In the genomic region with DNA sequence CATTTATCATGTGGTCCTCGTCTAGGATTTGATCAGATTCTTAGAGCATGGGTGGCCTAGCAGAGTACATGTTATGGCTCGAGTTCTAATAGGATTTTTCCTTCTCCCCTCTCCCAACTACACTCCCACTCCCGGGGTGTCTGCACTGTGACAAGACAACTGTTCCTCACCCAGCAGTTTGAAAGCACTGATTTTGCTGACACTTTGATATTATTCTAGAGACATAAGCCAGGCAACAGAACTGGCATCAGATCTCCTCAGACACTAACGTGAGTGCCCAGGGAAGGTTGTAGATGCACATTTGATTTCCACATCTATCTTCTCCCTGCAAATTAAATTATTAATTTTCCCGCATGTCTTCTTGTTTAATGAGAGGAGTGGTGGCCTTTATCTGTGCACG, we compare ENCODE assay signal across 27 cellular contexts.
"Had no signal": no experiment of that assay in that cellular context is flagged by ENCODE, and none has a peak within 500 bp of the region (broad histone marks: within the 10 kb centered on the region; RNA-seq: fewer than 3 reads in every experiment).

No MANE protein-coding gene starts in this region.

- H3K9me3 ChIP-seq: body of pancreas, esophagus squamous epithelium, gastroesophageal sphincter, heart right ventricle had no signal

- DNase-seq: activated CD4-positive, alpha-beta memory T cell treated with anti-CD3 and anti-CD28 coated beads, Interleukin-2, amount 10 ng/mL, durations not matched to agents 7 days and 5 days; activated CD4-positive, alpha-beta T cell treated with anti-CD3 and anti-CD28 coated beads for 1 hour; activated CD4-positive, alpha-beta T cell treated with anti-CD3 and anti-CD28 coated beads for 4 hours; activated CD4-positive, alpha-beta T cell treated with anti-CD3 and anti-CD28 coated beads, Interleukin-2, amount 10 ng/mL, durations not matched to agents 7 days and 5 days; activated CD4-positive, alpha-beta T cell treated with anti-CD3 and anti-CD28 coated beads, Interleukin-2, amount 50 U/mL, for 4 hours; activated effector memory CD4-positive, alpha-beta T cell treated with Interleukin-2 at 50 U/mL for 16 hours; activated gamma-delta T cell treated with Interleukin-2 at 50 U/mL for 16 hours; activated naive CD4-positive, alpha-beta T cell treated with anti-CD3 and anti-CD28 coated beads, Interleukin-2, amount 50 U/mL, for 16 hours; activated naive CD4-positive, alpha-beta T cell treated with Interleukin-2 at 50 U/mL for 16 hours; activated T-cell treated with anti-CD3 and anti-CD28 coated beads, Interleukin-2, amount 50 U/mL, for 4 hours; amniotic stem cell; anterior cingulate cortex; body of pancreas; caudate nucleus; cortex of kidney; dermis blood vessel endothelial cell; effector CD4-positive, alpha-beta T cell; effector memory CD8-positive, alpha-beta T cell; erythroblast; esophagus squamous epithelium; foreskin melanocyte; heart right ventricle; T-helper 2 cell had no signal

- H3K4me3 ChIP-seq: body of pancreas, esophagus squamous epithelium, gastroesophageal sphincter, heart right ventricle had no signal

- ATAC-seq: activated T-cell treated with anti-CD3 and anti-CD28 coated beads, Interleukin-2, amount 50 U/mL, for 4 hours; activated T-helper 17 cell treated with anti-CD3 and anti-CD28 coated beads, Interleukin-2, amount 50 U/mL, for 72 hours; body of pancreas; effector memory CD8-positive, alpha-beta T cell; gastroesophageal sphincter; heart right ventricle; WTC11 had no signal

- H3K27ac ChIP-seq: body of pancreas, esophagus squamous epithelium, gastroesophageal sphincter, heart right ventricle, VCaP had no signal

- H3K4me1 ChIP-seq: body of pancreas, esophagus squamous epithelium, gastroesophageal sphincter, heart right ventricle had no signal

- H3K36me3 ChIP-seq: esophagus squamous epithelium, gastroesophageal sphincter, heart right ventricle had no signal

- H3K27me3 ChIP-seq: body of pancreas, esophagus squamous epithelium, gastroesophageal sphincter, heart right ventricle had no signal
